1 cellular context compared by ENCODE assay signal in the genomic region with DNA sequence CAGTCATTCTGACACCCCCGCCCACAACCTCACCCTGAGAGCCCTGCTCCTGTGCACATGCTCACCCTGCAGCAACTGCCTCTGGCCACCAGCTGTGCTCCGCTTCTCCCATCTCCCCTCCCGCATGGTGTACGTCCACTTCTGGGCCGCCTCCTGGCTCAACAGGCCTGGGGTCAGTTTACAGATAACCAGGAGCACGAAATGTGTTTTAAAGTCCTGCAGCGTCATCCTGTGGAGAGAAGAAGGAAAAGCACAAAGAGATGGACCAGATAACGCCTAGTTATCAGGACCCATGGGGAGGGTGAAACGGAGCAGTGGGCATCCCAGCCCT.
TF ChIP-seq lines count a peak whose summit lies in the region.

No MANE protein-coding gene starts in this region.

TF ChIP-seq in Ishikawa, 13 proteins besides CTCF, POLR2A, EP300 and RAD21 (continued from another document):
- TF ChIP-seq, protein P1, sequence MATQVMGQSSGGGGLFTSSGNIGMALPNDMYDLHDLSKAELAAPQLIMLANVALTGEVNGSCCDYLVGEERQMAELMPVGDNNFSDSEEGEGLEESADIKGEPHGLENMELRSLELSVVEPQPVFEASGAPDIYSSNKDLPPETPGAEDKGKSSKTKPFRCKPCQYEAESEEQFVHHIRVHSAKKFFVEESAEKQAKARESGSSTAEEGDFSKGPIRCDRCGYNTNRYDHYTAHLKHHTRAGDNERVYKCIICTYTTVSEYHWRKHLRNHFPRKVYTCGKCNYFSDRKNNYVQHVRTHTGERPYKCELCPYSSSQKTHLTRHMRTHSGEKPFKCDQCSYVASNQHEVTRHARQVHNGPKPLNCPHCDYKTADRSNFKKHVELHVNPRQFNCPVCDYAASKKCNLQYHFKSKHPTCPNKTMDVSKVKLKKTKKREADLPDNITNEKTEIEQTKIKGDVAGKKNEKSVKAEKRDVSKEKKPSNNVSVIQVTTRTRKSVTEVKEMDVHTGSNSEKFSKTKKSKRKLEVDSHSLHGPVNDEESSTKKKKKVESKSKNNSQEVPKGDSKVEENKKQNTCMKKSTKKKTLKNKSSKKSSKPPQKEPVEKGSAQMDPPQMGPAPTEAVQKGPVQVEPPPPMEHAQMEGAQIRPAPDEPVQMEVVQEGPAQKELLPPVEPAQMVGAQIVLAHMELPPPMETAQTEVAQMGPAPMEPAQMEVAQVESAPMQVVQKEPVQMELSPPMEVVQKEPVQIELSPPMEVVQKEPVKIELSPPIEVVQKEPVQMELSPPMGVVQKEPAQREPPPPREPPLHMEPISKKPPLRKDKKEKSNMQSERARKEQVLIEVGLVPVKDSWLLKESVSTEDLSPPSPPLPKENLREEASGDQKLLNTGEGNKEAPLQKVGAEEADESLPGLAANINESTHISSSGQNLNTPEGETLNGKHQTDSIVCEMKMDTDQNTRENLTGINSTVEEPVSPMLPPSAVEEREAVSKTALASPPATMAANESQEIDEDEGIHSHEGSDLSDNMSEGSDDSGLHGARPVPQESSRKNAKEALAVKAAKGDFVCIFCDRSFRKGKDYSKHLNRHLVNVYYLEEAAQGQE (IDR thresholded peaks at IDR 0.05; ENCODE audit: low read depth), result no peak
- TF ChIP-seq YY1 (IDR thresholded peaks at IDR 0.05; ENCODE audit: low read depth), result no peak
- no peak for TF ChIP-seq MAX (IDR thresholded peaks at IDR 0.05)
TF ChIP-seq in Ishikawa: peak in this region for 0.
